In genomic region chr15:41881925-41882688, GRCh38 we compare ENCODE assay signal across 11 cellular contexts. TPM values are rescaled to one million over a fixed set of nuclear protein-coding genes. Genes with fewer than 3 reads are reported as not detected.
DNase-seq lines count a peak whose midpoint lies in the region; ATAC-seq and TF ChIP-seq lines count a peak whose summit lies in the region.
"Had no signal": no experiment of that assay in that cellular context is flagged by ENCODE, and none has a peak within 500 bp of the region (broad histone marks: within the 10 kb centered on the region; RNA-seq: fewer than 3 reads in every experiment).

No MANE protein-coding gene starts in this region.

- H2AFZ ChIP-seq in osteoblast (ENCODE audit: low read length): peak overlapping the region; percentile 74

- peaks cover 15% of the 10 kb centered on the region for H3K27me3 Mint-ChIP-seq in CD4-positive, alpha-beta T cell
- peaks cover 14% of the 10 kb centered on the region for H3K27me3 Mint-ChIP-seq in activated CD8-positive, alpha-beta T cell treated with anti-CD3 and anti-CD28 coated beads, Interleukin-2, amount 10 ng/mL, durations not matched to agents 7 days and 5 days (ENCODE audit: low read depth)
- peaks cover 15% of the 10 kb centered on the region for H3K27me3 Mint-ChIP-seq in activated CD4-positive, alpha-beta memory T cell treated with anti-CD3 and anti-CD28 coated beads, Interleukin-2, amount 10 ng/mL, durations not matched to agents 7 days and 5 days

- H3K9me3 Mint-ChIP-seq in CD4-positive, alpha-beta T cell: no peaks in the 10 kb centered on the region
- H3K9me3 Mint-ChIP-seq in activated CD8-positive, alpha-beta T cell treated with anti-CD3 and anti-CD28 coated beads, Interleukin-2, amount 10 ng/mL, durations not matched to agents 7 days and 5 days (ENCODE audit: insufficient read depth): no peaks in the 10 kb centered on the region
- no peaks in the 10 kb centered on the region for H3K9me3 Mint-ChIP-seq in activated CD4-positive, alpha-beta memory T cell treated with anti-CD3 and anti-CD28 coated beads, Interleukin-2, amount 10 ng/mL, durations not matched to agents 7 days and 5 days

- ATAC-seq in CD4-positive, alpha-beta T cell (ENCODE audit: poor library complexity): peak; percentile 55
- ATAC-seq in activated CD8-positive, alpha-beta T cell treated with anti-CD3 and anti-CD28 coated beads, Interleukin-2, amount 10 ng/mL, durations not matched to agents 7 days and 5 days: peak; percentile 24
- peak; percentile 60 to 67 for ATAC-seq in left cardiac atrium
- ATAC-seq in GM18867 (IDR thresholded peaks at IDR 0.05; ENCODE audit: unreplicated experiment): no peak

- no peak for DNase-seq in CD4-positive, alpha-beta T cell
- DNase-seq in activated CD8-positive, alpha-beta T cell treated with anti-CD3 and anti-CD28 coated beads, Interleukin-2, amount 10 ng/mL, durations not matched to agents 7 days and 5 days: no peak
- no peak for DNase-seq in left cardiac atrium
- DNase-seq in osteoblast (ENCODE audit: insufficient read length, low spot score, missing footprints): no peak
- DNase-seq in activated CD4-positive, alpha-beta memory T cell treated with anti-CD3 and anti-CD28 coated beads, Interleukin-2, amount 10 ng/mL, durations not matched to agents 7 days and 5 days: no peak
- DNase-seq in NCI-H2107 treated with DMSO at 0.1 percent for 48 hours (lab: John Stamatoyannopoulos, UW; ENCODE audit: unreplicated experiment): no peak
- DNase-seq in middle frontal gyrus (ENCODE audit: extremely low spot score, low spot score): no peak
- DNase-seq: COR-L47, NCI-H187 had no signal

- no peak overlapping the region for H3K4me3 Mint-ChIP-seq in CD4-positive, alpha-beta T cell
- no peak overlapping the region for H3K4me3 Mint-ChIP-seq in activated CD8-positive, alpha-beta T cell treated with anti-CD3 and anti-CD28 coated beads, Interleukin-2, amount 10 ng/mL, durations not matched to agents 7 days and 5 days
- H3K4me3 Mint-ChIP-seq in activated CD4-positive, alpha-beta memory T cell treated with anti-CD3 and anti-CD28 coated beads, Interleukin-2, amount 10 ng/mL, durations not matched to agents 7 days and 5 days: no peak overlapping the region

- H3K36me3 ChIP-seq in osteoblast (ENCODE audit: insufficient read depth, low read length): no peaks in the 10 kb centered on the region

- H4K20me1 ChIP-seq in osteoblast (ENCODE audit: insufficient read depth, low read length): no peaks in the 10 kb centered on the region

- POLR2A ChIA-PET in CD4-positive, alpha-beta T cell (lab: Charles Lee): no interaction called here
- POLR2A ChIA-PET in activated CD8-positive, alpha-beta T cell treated with anti-CD3 and anti-CD28 coated beads, Interleukin-2, amount 10 ng/mL, durations not matched to agents 7 days and 5 days (lab: Charles Lee): no interaction called here
- POLR2A ChIA-PET in activated CD4-positive, alpha-beta memory T cell treated with anti-CD3 and anti-CD28 coated beads, Interleukin-2, amount 10 ng/mL, durations not matched to agents 7 days and 5 days (lab: Charles Lee): interaction anchor here (1.1 to 2.0 kb wide), 3 partner anchors 11 to 54 kb away, joined by 3 to 6 read pairs (median 5); no protein-coding TSS in a partner anchor

- peaks cover 12% of the 10 kb centered on the region for H3K27me3 ChIP-seq in CD4-positive, alpha-beta T cell (ENCODE audit: control insufficient read depth, insufficient read depth, low read length)
- H3K27me3 ChIP-seq in osteoblast (ENCODE audit: insufficient read depth, low read length): peaks cover 9% of the 10 kb centered on the region

- no peaks in the 10 kb centered on the region for H3K36me3 Mint-ChIP-seq in CD4-positive, alpha-beta T cell (ENCODE audit: low read depth)
- H3K36me3 Mint-ChIP-seq in activated CD8-positive, alpha-beta T cell treated with anti-CD3 and anti-CD28 coated beads, Interleukin-2, amount 10 ng/mL, durations not matched to agents 7 days and 5 days (ENCODE audit: low read depth): no peaks in the 10 kb centered on the region
- H3K36me3 Mint-ChIP-seq in activated CD4-positive, alpha-beta memory T cell treated with anti-CD3 and anti-CD28 coated beads, Interleukin-2, amount 10 ng/mL, durations not matched to agents 7 days and 5 days (ENCODE audit: low read depth): peaks cover 2% of the 10 kb centered on the region

- H3K79me2 ChIP-seq in osteoblast (ENCODE audit: insufficient read depth, low read length): no peaks in the 10 kb centered on the region

- H3K4me1 Mint-ChIP-seq in CD4-positive, alpha-beta T cell (ENCODE audit: low read depth): peaks cover 9% of the 10 kb centered on the region
- H3K4me1 Mint-ChIP-seq in activated CD8-positive, alpha-beta T cell treated with anti-CD3 and anti-CD28 coated beads, Interleukin-2, amount 10 ng/mL, durations not matched to agents 7 days and 5 days (ENCODE audit: low read depth): peaks cover 12% of the 10 kb centered on the region
- H3K4me1 Mint-ChIP-seq in activated CD4-positive, alpha-beta memory T cell treated with anti-CD3 and anti-CD28 coated beads, Interleukin-2, amount 10 ng/mL, durations not matched to agents 7 days and 5 days: peaks cover 7% of the 10 kb centered on the region

- H3K4me3 ChIP-seq in osteoblast (ENCODE audit: insufficient read depth, low read length): peak overlapping the region; percentile 22

- CTCF ChIA-PET in CD4-positive, alpha-beta T cell (lab: Charles Lee): no interaction called here
- CTCF ChIA-PET in activated CD8-positive, alpha-beta T cell treated with anti-CD3 and anti-CD28 coated beads, Interleukin-2, amount 10 ng/mL, durations not matched to agents 7 days and 5 days (lab: Charles Lee): interaction anchor here (0.9 to 1.7 kb wide), 3 partner anchors 12 to 51 kb away, joined by 3 to 5 read pairs (median 5); no protein-coding TSS in a partner anchor
- CTCF ChIA-PET in activated CD4-positive, alpha-beta memory T cell treated with anti-CD3 and anti-CD28 coated beads, Interleukin-2, amount 10 ng/mL, durations not matched to agents 7 days and 5 days (lab: Charles Lee): interaction anchor here (0.8 to 1.8 kb wide), 2 partner anchors 44 to 109 kb away, joined by 3 to 7 read pairs; partner anchors contain the start of gene MAPKBP1

- no peaks in the 10 kb centered on the region for H3K4me1 ChIP-seq in osteoblast (ENCODE audit: insufficient read depth, low read length)

- no peaks in the 10 kb centered on the region for H3K9me3 ChIP-seq in CD4-positive, alpha-beta T cell (ENCODE audit: control insufficient read depth, low read length)
- H3K9me3 ChIP-seq in osteoblast (ENCODE audit: low read depth, low read length): no peaks in the 10 kb centered on the region
- H3K9me3 ChIP-seq: tibial nerve had no signal

- H3K4me2 ChIP-seq in osteoblast (ENCODE audit: insufficient read depth, low read length): peak overlapping the region; percentile 61

- no peak for TF ChIP-seq CTCF in CD4-positive, alpha-beta T cell (IDR thresholded peaks at IDR 0.05)
- TF ChIP-seq CTCF in osteoblast (IDR thresholded peaks at IDR 0.05; ENCODE audit: extremely low read depth, low read depth, low read length): no peak

- intact Hi-C loops in CD4-positive, alpha-beta T cell (cut with DNase I, micrococcal nuclease): no loop called here
- intact Hi-C loops in left cardiac atrium (cut with DNase I): no loop called here

- H3K27ac ChIP-seq in CD4-positive, alpha-beta T cell (ENCODE audit: low read depth, low read length): no peak overlapping the region
- H3K27ac ChIP-seq in osteoblast (ENCODE audit: low read depth, low read length): no peak overlapping the region

- no peak overlapping the region for H3K27ac Mint-ChIP-seq in CD4-positive, alpha-beta T cell
- no peak overlapping the region for H3K27ac Mint-ChIP-seq in activated CD8-positive, alpha-beta T cell treated with anti-CD3 and anti-CD28 coated beads, Interleukin-2, amount 10 ng/mL, durations not matched to agents 7 days and 5 days
- no peak overlapping the region for H3K27ac Mint-ChIP-seq in activated CD4-positive, alpha-beta memory T cell treated with anti-CD3 and anti-CD28 coated beads, Interleukin-2, amount 10 ng/mL, durations not matched to agents 7 days and 5 days

RNA-seq across cellular contexts. Expression of gene SPTBN5, which starts 11.7 kb away (rescaled TPM):
- total RNA-seq in CD4-positive, alpha-beta T cell: 1 to 10 TPM; 2.2 to 2.3 TPM
- total RNA-seq in activated CD8-positive, alpha-beta T cell treated with anti-CD3 and anti-CD28 coated beads, Interleukin-2, amount 10 ng/mL, durations not matched to agents 7 days and 5 days: under 1 TPM; 0.16 to 0.21 TPM
- total RNA-seq in left cardiac atrium (1 to 10 TPM; 1.7 to 2.5 TPM), osteoblast (under 0.01 and 0.36 TPM in 2 replicates)
- total RNA-seq in activated CD4-positive, alpha-beta memory T cell treated with anti-CD3 and anti-CD28 coated beads, Interleukin-2, amount 10 ng/mL, durations not matched to agents 7 days and 5 days: 1 to 10 TPM; 1.5 to 1.6 TPM

RNA-seq across cellular contexts. Expression of gene PLA2G4B, which starts 43.5 kb away (rescaled TPM):
- total RNA-seq in CD4-positive, alpha-beta T cell: 10 to 100 TPM; 33.7 to 34.6 TPM
- total RNA-seq in activated CD8-positive, alpha-beta T cell treated with anti-CD3 and anti-CD28 coated beads, Interleukin-2, amount 10 ng/mL, durations not matched to agents 7 days and 5 days: 10 to 100 TPM in 1 of 2 experiments, 1 to 10 TPM in 1; 8.9 to 13.1 TPM
- total RNA-seq in left cardiac atrium: 1 to 10 TPM; 5.4 to 7.2 TPM
- 0.72 and 1.2 TPM in 2 replicates for total RNA-seq in osteoblast
- total RNA-seq in activated CD4-positive, alpha-beta memory T cell treated with anti-CD3 and anti-CD28 coated beads, Interleukin-2, amount 10 ng/mL, durations not matched to agents 7 days and 5 days: 1 to 10 TPM; 6.0 to 6.8 TPM

RNA-seq across cellular contexts. Expression of gene JMJD7, which starts 54.2 kb away (rescaled TPM):
- 10 to 100 TPM; 35.6 to 38.4 TPM for total RNA-seq in CD4-positive, alpha-beta T cell
- total RNA-seq in activated CD8-positive, alpha-beta T cell treated with anti-CD3 and anti-CD28 coated beads, Interleukin-2, amount 10 ng/mL, durations not matched to agents 7 days and 5 days: 10 to 100 TPM; 19.5 to 22.8 TPM
- total RNA-seq in left cardiac atrium (10 to 100 TPM in 1 of 2 donors, 1 to 10 TPM in 1; 8.8 to 11.7 TPM), osteoblast (1.2 and 1.4 TPM in 2 replicates)
- total RNA-seq in activated CD4-positive, alpha-beta memory T cell treated with anti-CD3 and anti-CD28 coated beads, Interleukin-2, amount 10 ng/mL, durations not matched to agents 7 days and 5 days: 10 to 100 TPM; 18.2 to 22.4 TPM
